Comparison of ENCODE assay signal across 20 cellular contexts in the genomic region with DNA sequence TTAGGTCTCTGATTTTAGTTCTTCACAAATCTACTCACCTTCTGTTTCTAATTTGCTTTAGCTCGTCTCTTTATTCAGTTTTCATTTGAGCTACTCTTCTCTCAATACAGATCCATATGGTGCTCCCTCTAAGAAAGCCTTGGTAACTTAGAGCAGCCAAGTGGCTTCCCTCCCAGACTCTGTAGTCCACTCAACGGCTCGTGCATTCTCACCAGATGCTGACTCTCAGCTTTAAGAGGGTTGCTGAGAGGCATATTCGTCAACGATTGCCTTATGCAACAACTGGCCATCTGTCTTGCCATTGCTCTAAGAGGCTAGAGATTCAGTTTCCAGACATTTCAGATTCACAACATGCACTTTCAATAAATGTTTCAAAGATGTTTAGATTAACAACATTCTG.
"Had no signal": no experiment of that assay in that cellular context is flagged by ENCODE, and none has a peak within 500 bp of the region (broad histone marks: within the 10 kb centered on the region; RNA-seq: fewer than 3 reads in every experiment).

No MANE protein-coding gene starts in this region.

- DNase-seq: activated CD4-positive, alpha-beta T cell treated with anti-CD3 and anti-CD28 coated beads for 48 hours; activated CD4-positive, CD25-positive, alpha-beta regulatory T cell; activated CD8-positive, alpha-beta memory T cell treated with anti-CD3 and anti-CD28 coated beads, Interleukin-2, amount 50 U/mL, for 4 hours; activated effector memory CD4-positive, alpha-beta T cell treated with Interleukin-2 at 50 U/mL for 16 hours; activated naive CD4-positive, alpha-beta T cell treated with anti-CD3 and anti-CD28 coated beads, Interleukin-2, amount 10 ng/mL, durations not matched to agents 7 days and 5 days; activated naive CD8-positive, alpha-beta T cell treated with anti-CD3 and anti-CD28 coated beads, Interleukin-2, amount 50 U/mL, for 24 hours; activated T-cell treated with anti-CD3 and anti-CD28 coated beads, Interleukin-2, amount 50 U/mL, for 48 hours; brain microvascular endothelial cell; central memory CD4-positive, alpha-beta T cell; colonic mucosa; erythroblast; heart left ventricle; left lung; midbrain; nucleus accumbens; retina; stimulated activated naive B cell treated with anti-CD40 and anti-IgM and Interleukin-4, amounts not matched to agents 10 μg/mL and 1 μg/mL and 100 μg/mL, for 72 hours; T-helper 9 cell; upper lobe of right lung had no signal

- H3K4me3 Mint-ChIP-seq: activated naive CD4-positive, alpha-beta T cell treated with anti-CD3 and anti-CD28 coated beads, Interleukin-2, amount 10 ng/mL, durations not matched to agents 7 days and 5 days; activated naive CD8-positive, alpha-beta T cell treated with anti-CD3 and anti-CD28 coated beads, Interleukin-2, amount 50 U/mL, for 24 hours; nephron; stimulated activated naive B cell treated with anti-CD40 and anti-IgM and Interleukin-4, amounts not matched to agents 10 μg/mL and 1 μg/mL and 100 μg/mL, for 72 hours had no signal

- H3K27me3 Mint-ChIP-seq: activated naive CD4-positive, alpha-beta T cell treated with anti-CD3 and anti-CD28 coated beads, Interleukin-2, amount 10 ng/mL, durations not matched to agents 7 days and 5 days; activated naive CD8-positive, alpha-beta T cell treated with anti-CD3 and anti-CD28 coated beads, Interleukin-2, amount 50 U/mL, for 24 hours; stimulated activated naive B cell treated with anti-CD40 and anti-IgM and Interleukin-4, amounts not matched to agents 10 μg/mL and 1 μg/mL and 100 μg/mL, for 72 hours had no signal

- H3K4me1 Mint-ChIP-seq: activated naive CD4-positive, alpha-beta T cell treated with anti-CD3 and anti-CD28 coated beads, Interleukin-2, amount 10 ng/mL, durations not matched to agents 7 days and 5 days; activated naive CD8-positive, alpha-beta T cell treated with anti-CD3 and anti-CD28 coated beads, Interleukin-2, amount 50 U/mL, for 24 hours; nephron; stimulated activated naive B cell treated with anti-CD40 and anti-IgM and Interleukin-4, amounts not matched to agents 10 μg/mL and 1 μg/mL and 100 μg/mL, for 72 hours had no signal

- H3K36me3 Mint-ChIP-seq: activated naive CD4-positive, alpha-beta T cell treated with anti-CD3 and anti-CD28 coated beads, Interleukin-2, amount 10 ng/mL, durations not matched to agents 7 days and 5 days; stimulated activated naive B cell treated with anti-CD40 and anti-IgM and Interleukin-4, amounts not matched to agents 10 μg/mL and 1 μg/mL and 100 μg/mL, for 72 hours had no signal

- H3K27ac Mint-ChIP-seq: activated naive CD4-positive, alpha-beta T cell treated with anti-CD3 and anti-CD28 coated beads, Interleukin-2, amount 10 ng/mL, durations not matched to agents 7 days and 5 days; activated naive CD8-positive, alpha-beta T cell treated with anti-CD3 and anti-CD28 coated beads, Interleukin-2, amount 50 U/mL, for 24 hours; nephron; stimulated activated naive B cell treated with anti-CD40 and anti-IgM and Interleukin-4, amounts not matched to agents 10 μg/mL and 1 μg/mL and 100 μg/mL, for 72 hours had no signal

- ATAC-seq: activated naive CD8-positive, alpha-beta T cell treated with anti-CD3 and anti-CD28 coated beads, Interleukin-2, amount 50 U/mL, for 24 hours; heart left ventricle; left lung; stimulated activated naive B cell treated with anti-CD40 and anti-IgM and Interleukin-4, amounts not matched to agents 10 μg/mL and 1 μg/mL and 100 μg/mL, for 72 hours; upper lobe of right lung had no signal
